ENCODE assay signal across 2 cellular contexts in genomic region chr19:58394821-58395219, GRCh38.
A peak's percentile ranks its signal among the peaks of the same experiment; 100 is the strongest.
TF ChIP-seq lines count a peak whose summit lies in the region.

No MANE protein-coding gene starts in this region.

TF ChIP-seq in HEK293, 187 proteins besides CTCF, POLR2A, EP300 and RAD21 (continues in another document):
- TF ChIP-seq ZNF426 (tag by site-specific recombination; IDR thresholded peaks at IDR 0.05) (no peak), PRDM10 (tag by site-specific recombination; IDR thresholded peaks at IDR 0.05) (peak; percentile 20), ZNF391 (tag by site-specific recombination; IDR thresholded peaks at IDR 0.05; ENCODE audit: borderline replicate concordance, low read depth) (no peak), KLF8 (tag by site-specific recombination; IDR thresholded peaks at IDR 0.05) (peak; percentile 9; the same call in 1 of the 2 replicates), ZNF174 (tag by site-specific recombination; IDR thresholded peaks at IDR 0.05) (no peak), ZNF114 (tag by site-specific recombination; IDR thresholded peaks at IDR 0.05) (no peak), ZNF266 (tag by site-specific recombination; IDR thresholded peaks at IDR 0.05; ENCODE audit: low read depth) (no peak), YY1 (tag by site-specific recombination; IDR thresholded peaks at IDR 0.05) (no peak), PRDM4 (tag by site-specific recombination; IDR thresholded peaks at IDR 0.05) (no peak), KLF1 (tag by site-specific recombination; IDR thresholded peaks at IDR 0.05) (peak; percentile 66; the same call in 1 of the 2 replicates), ZNF555 (tag by site-specific recombination; conservative IDR thresholded peaks at IDR 0.05) (no peak), ZNF280D (tag by site-specific recombination; IDR thresholded peaks at IDR 0.05) (no peak), ZNF155 (tag by site-specific recombination; IDR thresholded peaks at IDR 0.05) (no peak), ZNF18 (tag by site-specific recombination; IDR thresholded peaks at IDR 0.05) (no peak)

TF ChIP-seq in GM12878, 131 proteins besides CTCF, POLR2A, EP300 and RAD21:
- TF ChIP-seq RUNX3 (IDR thresholded peaks at IDR 0.05; ENCODE audit: low read length) (peak; percentile 6; the same call in 1 of the 2 replicates), POLR2AphosphoS5 (IDR thresholded peaks at IDR 0.05; ENCODE audit: low read length) (peak; percentile 51; the same call in 1 of the 2 replicates), PAX5 (IDR thresholded peaks at IDR 0.05; ENCODE audit: borderline replicate concordance, low read depth, low read length) (no peak)
